ENCODE assay signal across 1 cellular context in the genomic region with DNA sequence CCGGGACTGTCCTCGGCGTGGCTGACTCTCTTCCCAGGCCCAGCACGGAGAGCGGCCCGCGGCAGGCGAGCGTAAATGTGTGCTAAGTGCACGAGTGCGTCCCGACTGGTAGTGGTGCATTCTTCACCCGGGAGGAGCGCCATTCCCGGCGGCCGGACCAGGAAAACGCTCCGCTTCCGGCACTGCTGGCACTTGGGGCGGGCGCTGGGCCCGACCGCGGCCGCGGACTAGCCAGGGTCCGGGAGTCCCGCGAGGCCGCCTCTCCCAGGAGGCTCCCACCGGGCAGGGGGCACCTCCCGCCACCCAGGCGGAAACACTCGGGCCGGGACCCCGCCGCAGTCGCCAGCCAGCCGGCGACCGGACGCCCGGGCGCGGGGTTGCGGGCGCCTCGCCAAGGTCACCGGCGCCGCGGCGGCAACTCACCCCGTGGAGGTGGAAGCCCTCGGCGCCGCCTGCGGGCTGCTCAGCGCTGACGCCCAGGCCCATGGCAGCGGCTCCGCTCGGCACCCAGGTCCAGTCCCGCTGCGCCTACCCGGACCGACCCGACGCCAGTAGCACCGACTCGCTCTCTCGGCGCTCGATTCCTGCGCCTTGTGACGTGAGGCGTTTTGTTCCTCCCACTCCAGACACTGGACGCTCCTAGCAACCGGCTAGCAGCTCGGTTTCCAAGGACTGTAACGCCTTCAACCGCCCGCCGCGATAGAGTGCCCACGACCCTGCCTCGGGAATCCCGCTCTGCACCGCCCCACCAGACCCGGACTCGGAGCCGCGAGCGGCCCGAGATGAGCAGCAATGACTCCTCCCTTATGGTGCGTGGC.
A peak's percentile ranks its signal among the peaks of the same experiment; 100 is the strongest.
TF ChIP-seq lines count a peak whose summit lies in the region.

A gene (minus strand): TSS at position 572 of the 818 bp plus-strand sequence. CDS start 86 bp downstream, at position 486.
A gene with protein sequence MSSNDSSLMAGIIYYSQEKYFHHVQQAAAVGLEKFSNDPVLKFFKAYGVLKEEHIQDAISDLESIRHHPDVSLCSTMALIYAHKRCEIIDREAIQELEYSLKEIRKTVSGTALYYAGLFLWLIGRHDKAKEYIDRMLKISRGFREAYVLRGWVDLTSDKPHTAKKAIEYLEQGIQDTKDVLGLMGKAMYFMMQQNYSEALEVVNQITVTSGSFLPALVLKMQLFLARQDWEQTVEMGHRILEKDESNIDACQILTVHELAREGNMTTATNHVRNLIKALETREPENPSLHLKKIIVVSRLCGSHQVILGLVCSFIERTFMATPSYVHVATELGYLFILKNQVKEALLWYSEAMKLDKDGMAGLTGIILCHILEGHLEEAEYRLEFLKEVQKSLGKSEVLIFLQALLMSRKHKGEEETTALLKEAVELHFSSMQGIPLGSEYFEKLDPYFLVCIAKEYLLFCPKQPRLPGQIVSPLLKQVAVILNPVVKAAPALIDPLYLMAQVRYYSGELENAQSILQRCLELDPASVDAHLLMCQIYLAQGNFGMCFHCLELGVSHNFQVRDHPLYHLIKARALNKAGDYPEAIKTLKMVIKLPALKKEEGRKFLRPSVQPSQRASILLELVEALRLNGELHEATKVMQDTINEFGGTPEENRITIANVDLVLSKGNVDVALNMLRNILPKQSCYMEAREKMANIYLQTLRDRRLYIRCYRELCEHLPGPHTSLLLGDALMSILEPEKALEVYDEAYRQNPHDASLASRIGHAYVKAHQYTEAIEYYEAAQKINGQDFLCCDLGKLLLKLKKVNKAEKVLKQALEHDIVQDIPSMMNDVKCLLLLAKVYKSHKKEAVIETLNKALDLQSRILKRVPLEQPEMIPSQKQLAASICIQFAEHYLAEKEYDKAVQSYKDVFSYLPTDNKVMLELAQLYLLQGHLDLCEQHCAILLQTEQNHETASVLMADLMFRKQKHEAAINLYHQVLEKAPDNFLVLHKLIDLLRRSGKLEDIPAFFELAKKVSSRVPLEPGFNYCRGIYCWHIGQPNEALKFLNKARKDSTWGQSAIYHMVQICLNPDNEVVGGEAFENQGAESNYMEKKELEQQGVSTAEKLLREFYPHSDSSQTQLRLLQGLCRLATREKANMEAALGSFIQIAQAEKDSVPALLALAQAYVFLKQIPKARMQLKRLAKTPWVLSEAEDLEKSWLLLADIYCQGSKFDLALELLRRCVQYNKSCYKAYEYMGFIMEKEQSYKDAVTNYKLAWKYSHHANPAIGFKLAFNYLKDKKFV (N-terminal part only) (plus strand): TSS at position 625 of the 818 bp plus-strand sequence. CDS start 158 bp downstream, at position 783.

TF ChIP-seq in HEK293, 187 proteins besides CTCF, POLR2A, EP300 and RAD21 (continued from another document):
- TF ChIP-seq ZNF600 (tag by site-specific recombination; IDR thresholded peaks at IDR 0.05), result peak; percentile 32; the same call in 1 of the 2 replicates
- 0 out of 2 replicates have a peak, but pooled peaks have one; percentile 12 for TF ChIP-seq ZNF677 (tag by site-specific recombination; IDR thresholded peaks at IDR 0.05)
- TF ChIP-seq, protein P1, sequence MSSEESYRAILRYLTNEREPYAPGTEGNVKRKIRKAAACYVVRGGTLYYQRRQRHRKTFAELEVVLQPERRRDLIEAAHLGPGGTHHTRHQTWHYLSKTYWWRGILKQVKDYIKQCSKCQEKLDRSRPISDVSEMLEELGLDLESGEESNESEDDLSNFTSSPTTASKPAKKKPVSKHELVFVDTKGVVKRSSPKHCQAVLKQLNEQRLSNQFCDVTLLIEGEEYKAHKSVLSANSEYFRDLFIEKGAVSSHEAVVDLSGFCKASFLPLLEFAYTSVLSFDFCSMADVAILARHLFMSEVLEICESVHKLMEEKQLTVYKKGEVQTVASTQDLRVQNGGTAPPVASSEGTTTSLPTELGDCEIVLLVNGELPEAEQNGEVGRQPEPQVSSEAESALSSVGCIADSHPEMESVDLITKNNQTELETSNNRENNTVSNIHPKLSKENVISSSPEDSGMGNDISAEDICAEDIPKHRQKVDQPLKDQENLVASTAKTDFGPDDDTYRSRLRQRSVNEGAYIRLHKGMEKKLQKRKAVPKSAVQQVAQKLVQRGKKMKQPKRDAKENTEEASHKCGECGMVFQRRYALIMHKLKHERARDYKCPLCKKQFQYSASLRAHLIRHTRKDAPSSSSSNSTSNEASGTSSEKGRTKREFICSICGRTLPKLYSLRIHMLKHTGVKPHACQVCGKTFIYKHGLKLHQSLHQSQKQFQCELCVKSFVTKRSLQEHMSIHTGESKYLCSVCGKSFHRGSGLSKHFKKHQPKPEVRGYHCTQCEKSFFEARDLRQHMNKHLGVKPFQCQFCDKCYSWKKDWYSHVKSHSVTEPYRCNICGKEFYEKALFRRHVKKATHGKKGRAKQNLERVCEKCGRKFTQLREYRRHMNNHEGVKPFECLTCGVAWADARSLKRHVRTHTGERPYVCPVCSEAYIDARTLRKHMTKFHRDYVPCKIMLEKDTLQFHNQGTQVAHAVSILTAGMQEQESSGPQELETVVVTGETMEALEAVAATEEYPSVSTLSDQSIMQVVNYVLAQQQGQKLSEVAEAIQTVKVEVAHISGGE (tag by site-specific recombination; conservative IDR thresholded peaks at IDR 0.05; ENCODE audit: low read depth), result peak; percentile 62
